ENCODE assay signal across 2 cellular contexts in genomic region chr5:172925336-172925948, GRCh38.
TF ChIP-seq lines count a peak whose summit lies in the region.

No MANE protein-coding gene starts in this region.

TF ChIP-seq in IMR-90, 13 proteins besides CTCF, POLR2A, EP300 and RAD21:
- TF ChIP-seq SMC3 (IDR thresholded peaks at IDR 0.05; ENCODE audit: low read depth, low read length) (no peak), BHLHE40 (IDR thresholded peaks at IDR 0.05; ENCODE audit: low read depth, low read length) (no peak), MAFK (IDR thresholded peaks at IDR 0.05; ENCODE audit: low read depth, low read length) (no peak), CHD1 (IDR thresholded peaks at IDR 0.05; ENCODE audit: low read depth, low read length) (no peak)

TF ChIP-seq in HepG2, 621 proteins besides CTCF, POLR2A, EP300 and RAD21:
- TF ChIP-seq, protein P1, sequence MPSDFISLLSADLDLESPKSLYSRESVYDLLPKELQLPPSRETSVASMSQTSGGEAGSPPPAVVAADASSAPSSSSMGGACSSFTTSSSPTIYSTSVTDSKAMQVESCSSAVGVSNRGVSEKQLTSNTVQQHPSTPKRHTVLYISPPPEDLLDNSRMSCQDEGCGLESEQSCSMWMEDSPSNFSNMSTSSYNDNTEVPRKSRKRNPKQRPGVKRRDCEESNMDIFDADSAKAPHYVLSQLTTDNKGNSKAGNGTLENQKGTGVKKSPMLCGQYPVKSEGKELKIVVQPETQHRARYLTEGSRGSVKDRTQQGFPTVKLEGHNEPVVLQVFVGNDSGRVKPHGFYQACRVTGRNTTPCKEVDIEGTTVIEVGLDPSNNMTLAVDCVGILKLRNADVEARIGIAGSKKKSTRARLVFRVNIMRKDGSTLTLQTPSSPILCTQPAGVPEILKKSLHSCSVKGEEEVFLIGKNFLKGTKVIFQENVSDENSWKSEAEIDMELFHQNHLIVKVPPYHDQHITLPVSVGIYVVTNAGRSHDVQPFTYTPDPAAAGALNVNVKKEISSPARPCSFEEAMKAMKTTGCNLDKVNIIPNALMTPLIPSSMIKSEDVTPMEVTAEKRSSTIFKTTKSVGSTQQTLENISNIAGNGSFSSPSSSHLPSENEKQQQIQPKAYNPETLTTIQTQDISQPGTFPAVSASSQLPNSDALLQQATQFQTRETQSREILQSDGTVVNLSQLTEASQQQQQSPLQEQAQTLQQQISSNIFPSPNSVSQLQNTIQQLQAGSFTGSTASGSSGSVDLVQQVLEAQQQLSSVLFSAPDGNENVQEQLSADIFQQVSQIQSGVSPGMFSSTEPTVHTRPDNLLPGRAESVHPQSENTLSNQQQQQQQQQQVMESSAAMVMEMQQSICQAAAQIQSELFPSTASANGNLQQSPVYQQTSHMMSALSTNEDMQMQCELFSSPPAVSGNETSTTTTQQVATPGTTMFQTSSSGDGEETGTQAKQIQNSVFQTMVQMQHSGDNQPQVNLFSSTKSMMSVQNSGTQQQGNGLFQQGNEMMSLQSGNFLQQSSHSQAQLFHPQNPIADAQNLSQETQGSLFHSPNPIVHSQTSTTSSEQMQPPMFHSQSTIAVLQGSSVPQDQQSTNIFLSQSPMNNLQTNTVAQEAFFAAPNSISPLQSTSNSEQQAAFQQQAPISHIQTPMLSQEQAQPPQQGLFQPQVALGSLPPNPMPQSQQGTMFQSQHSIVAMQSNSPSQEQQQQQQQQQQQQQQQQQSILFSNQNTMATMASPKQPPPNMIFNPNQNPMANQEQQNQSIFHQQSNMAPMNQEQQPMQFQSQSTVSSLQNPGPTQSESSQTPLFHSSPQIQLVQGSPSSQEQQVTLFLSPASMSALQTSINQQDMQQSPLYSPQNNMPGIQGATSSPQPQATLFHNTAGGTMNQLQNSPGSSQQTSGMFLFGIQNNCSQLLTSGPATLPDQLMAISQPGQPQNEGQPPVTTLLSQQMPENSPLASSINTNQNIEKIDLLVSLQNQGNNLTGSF (CRISPR knock-in tag; IDR thresholded peaks at IDR 0.05) = no peak
- TF ChIP-seq SIN3B (IDR thresholded peaks at IDR 0.05; ENCODE audit: low read length) (no peak), U2AF2 (IDR thresholded peaks at IDR 0.05; ENCODE audit: low read depth, low read length) (no peak), ZNF33A (CRISPR knock-in tag; IDR thresholded peaks at IDR 0.05; ENCODE audit: borderline replicate concordance) (no peak), ZFP82 (CRISPR knock-in tag; IDR thresholded peaks at IDR 0.05; ENCODE audit: borderline replicate concordance) (no peak), DRAP1 (CRISPR knock-in tag; IDR thresholded peaks at IDR 0.05) (no peak), E2F1 (CRISPR knock-in tag; IDR thresholded peaks at IDR 0.05) (no peak), RBFOX2 (IDR thresholded peaks at IDR 0.05; ENCODE audit: low read depth, low read length) (no peak)
TF ChIP-seq in HepG2: peak in this region for 0.
